ENCODE assay signal across 1 cellular context in genomic region chr15:85750807-85751730, GRCh38.
A peak's percentile ranks its signal among the peaks of the same experiment; 100 is the strongest.
TF ChIP-seq lines count a peak whose summit lies in the region.

No MANE protein-coding gene starts in this region.

TF ChIP-seq in GM23338, 12 proteins besides CTCF, POLR2A, EP300 and RAD21 (continued from another document):
- TF ChIP-seq ZNF462 (CRISPR knock-in tag; IDR thresholded peaks at IDR 0.05) = no peak
- TF ChIP-seq EZH2phosphoT487 (IDR thresholded peaks at IDR 0.05; ENCODE audit: unreplicated experiment) = no peak
- TF ChIP-seq CREB1 (CRISPR knock-in tag; IDR thresholded peaks at IDR 0.05; ENCODE audit: low read depth) = 0 out of 2 replicates have a peak, but pooled peaks have one; percentile 33
TF ChIP-seq in GM23338: peak in this region for 3.
